In genomic region chr5:1471997-1472963, GRCh38 we compare ENCODE assay signal across 28 cellular contexts. TPM values are rescaled to one million over a fixed set of nuclear protein-coding genes. Genes with fewer than 3 reads are reported as not detected.
A peak's percentile ranks its signal among the peaks of the same experiment; 100 is the strongest.
DNase-seq lines count a peak whose midpoint lies in the region; ATAC-seq and TF ChIP-seq lines count a peak whose summit lies in the region.
"Had no signal": no experiment of that assay in that cellular context is flagged by ENCODE, and none has a peak within 500 bp of the region (broad histone marks: within the 10 kb centered on the region; RNA-seq: fewer than 3 reads in every experiment).

No MANE protein-coding gene starts in this region.

- TF ChIP-seq POLR2A in testis (IDR thresholded peaks at IDR 0.05), result no peak

- H3K36me3 Mint-ChIP-seq in glutamatergic neuron (ENCODE audit: unreplicated experiment), result peaks cover 6% of the 10 kb centered on the region

- no peak for ATAC-seq in sciatic nerve
- ATAC-seq: GM23338, heart right ventricle, left ventricle myocardium superior, PC-3, T-helper 17 cell had no signal

- H3K27me3 Mint-ChIP-seq in glutamatergic neuron (ENCODE audit: unreplicated experiment), result peaks cover 11% of the 10 kb centered on the region
- H3K27me3 Mint-ChIP-seq: CD8-positive, alpha-beta memory T cell; T-helper 17 cell had no signal

- no peak overlapping the region for H3K4me3 Mint-ChIP-seq in glutamatergic neuron (ENCODE audit: unreplicated experiment)
- H3K4me3 Mint-ChIP-seq: CD8-positive, alpha-beta memory T cell; GM23338 had no signal

- intact Hi-C loops in sciatic nerve (cut with DNase I), result no loop called here
- intact Hi-C loops in testis (cut with DNase I; ENCODE audit: low total_unique reads), result no loop called here

- no peak overlapping the region for H3K27ac ChIP-seq in testis
- H3K27ac ChIP-seq: 22Rv1, adrenal gland, brain microvascular endothelial cell, epithelial cell of prostate, heart right ventricle, prostate gland, thyroid gland had no signal

- peaks cover 6% of the 10 kb centered on the region for H3K9me3 Mint-ChIP-seq in glutamatergic neuron (ENCODE audit: unreplicated experiment)
- H3K9me3 Mint-ChIP-seq: CD8-positive, alpha-beta memory T cell; GM23338 had no signal

- no peaks in the 10 kb centered on the region for H3K4me1 ChIP-seq in testis
- H3K4me1 ChIP-seq: adrenal gland, prostate gland had no signal

- H3K27ac Mint-ChIP-seq in glutamatergic neuron (ENCODE audit: unreplicated experiment), result no peak overlapping the region
- H3K27ac Mint-ChIP-seq: GM23338, T-helper 17 cell had no signal

- no peak overlapping the region for H3K4me3 ChIP-seq in testis
- H3K4me3 ChIP-seq: adrenal gland, GM23338, heart right ventricle, prostate gland, thyroid gland had no signal

- H3K27me3 ChIP-seq in testis, result no peaks in the 10 kb centered on the region
- H3K27me3 ChIP-seq: adrenal gland, brain microvascular endothelial cell, heart right ventricle, thyroid gland had no signal

- H3K4me1 Mint-ChIP-seq in glutamatergic neuron (ENCODE audit: low read depth, unreplicated experiment), result peaks cover 5% of the 10 kb centered on the region
- H3K4me1 Mint-ChIP-seq: GM23338 had no signal

- H3K36me3 ChIP-seq in testis (ENCODE audit: low read depth, missing control alignments), result no peaks in the 10 kb centered on the region
- H3K36me3 ChIP-seq: prostate gland had no signal

- DNase-seq in activated T-cell treated with anti-CD3 and anti-CD28 coated beads, Interleukin-2, amount 50 U/mL, for 1 hour, result peak; percentile 15
- no peak for DNase-seq in activated T-cell treated with anti-CD3 and anti-CD28 coated beads, Interleukin-2, amount 50 U/mL, for 48 hours
- peak; percentile 42 for DNase-seq in NAMALWA (ENCODE audit: low spot score)
- DNase-seq in glutamatergic neuron, result peak; percentile 5
- DNase-seq in sciatic nerve (ENCODE audit: low spot score), result peak; percentile 53
- DNase-seq in activated CD4-positive, alpha-beta T cell treated with anti-CD3 and anti-CD28 coated beads for 48 hours, result no peak
- DNase-seq in testis, result no peak
- no peak for DNase-seq in NK-92 treated with Interleukin-12 subunit alpha and Interleukin-12 subunit beta, amount 100 ng/mL, for 24 hours (lab: John Stamatoyannopoulos, UW)
- DNase-seq: activated CD4-positive, alpha-beta T cell treated with anti-CD3 and anti-CD28 coated beads, Interleukin-2, amount 50 U/mL, for 1 hour; adrenal gland; brain microvascular endothelial cell; DMS53; GDM1; heart right ventricle; Karpas-422; left ventricle myocardium superior; NCI-H187 treated with DMSO at 0.1 percent for 48 hours; PC-3; T-helper 17 cell; thyroid gland had no signal

- TF ChIP-seq CTCF in glutamatergic neuron (IDR thresholded peaks at IDR 0.05; ENCODE audit: partially characterized antibody, unreplicated experiment) (no peak), testis (IDR thresholded peaks at IDR 0.05) (no peak)

- WGBS in testis, 2 donors, result 95 to 96% methylated on average over 25 to 27 of the region's 27 CpGs

- no peaks in the 10 kb centered on the region for H3K9me3 ChIP-seq in testis
- H3K9me3 ChIP-seq: adrenal gland, heart right ventricle, prostate gland, thyroid gland had no signal

RNA-seq across cellular contexts. Expression of gene SLC6A3, which starts 27.0 kb away (rescaled TPM):
- 22.4 TPM for total RNA-seq in glutamatergic neuron (ENCODE audit: unreplicated experiment)
- total RNA-seq in sciatic nerve, result not detected
- 1 to 10 TPM in 1 of 2 donors, under 1 TPM in 1; 0.55 to 1.5 TPM for total RNA-seq in testis
- 0.83 TPM for polyA plus RNA-seq in testis (ENCODE audit: insufficient read depth, low read depth, low replicate concordance)
- total RNA-seq: adrenal gland; CD8-positive, alpha-beta memory T cell; dermis microvascular lymphatic vessel endothelial cell; HT1080; left ventricle myocardium superior; PC-3; skeletal muscle tissue; T-helper 17 cell had no signal
- polyA plus RNA-seq: CD8-positive, alpha-beta memory T cell had no signal

RNA-seq across cellular contexts. Expression of gene LPCAT1, which starts 51.5 kb away (rescaled TPM):
- total RNA-seq in glutamatergic neuron (ENCODE audit: unreplicated experiment), result 113 TPM
- 44.4 TPM for total RNA-seq in sciatic nerve
- 10 to 100 TPM; 21.1 to 27.1 TPM for total RNA-seq in testis
- polyA plus RNA-seq in testis (ENCODE audit: insufficient read depth, low read depth, low replicate concordance), result 23.9 TPM

Comparison
In these comparisons a context has a peak if more than half of its experiments do, and no peak if none do; other contexts are left out.
1. DNase-seq: peak in activated T-cell treated with anti-CD3 and anti-CD28 coated beads, Interleukin-2, amount 50 U/mL, for 1 hour (single experiment), NAMALWA (single experiment), glutamatergic neuron (single experiment) and sciatic nerve (single experiment); none in activated T-cell treated with anti-CD3 and anti-CD28 coated beads, Interleukin-2, amount 50 U/mL, for 48 hours (0 of 2), activated CD4-positive, alpha-beta T cell treated with anti-CD3 and anti-CD28 coated beads for 48 hours (single experiment), testis (single experiment) and NK-92 treated with Interleukin-12 subunit alpha and Interleukin-12 subunit beta, amount 100 ng/mL, for 24 hours (single experiment).